19 cellular contexts compared by ENCODE assay signal in the genomic region with DNA sequence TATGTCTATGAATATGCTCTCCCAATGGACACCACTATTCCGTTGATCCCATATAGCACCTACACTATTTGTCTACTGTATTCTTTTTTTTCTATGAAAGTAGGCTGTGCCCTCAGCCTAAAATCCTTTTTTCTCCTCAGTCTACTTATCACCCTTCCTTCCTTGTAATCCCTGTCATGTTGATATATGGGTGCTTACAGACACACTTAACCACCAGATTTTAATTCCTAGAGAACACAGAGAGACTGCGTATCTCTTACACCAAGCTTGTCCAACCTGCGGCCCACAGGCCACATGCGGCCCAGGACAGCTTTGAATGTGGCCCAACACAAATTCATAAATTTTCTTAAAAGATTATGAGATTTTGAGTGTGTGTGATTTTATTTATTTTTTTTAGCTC.
"Had no signal": no experiment of that assay in that cellular context is flagged by ENCODE, and none has a peak within 500 bp of the region (broad histone marks: within the 10 kb centered on the region; RNA-seq: fewer than 3 reads in every experiment).

No MANE protein-coding gene starts in this region.

- DNase-seq: dorsolateral prefrontal cortex; effector CD8-positive, alpha-beta T cell; foreskin fibroblast; glutamatergic neuron; islet precursor cell; mammary epithelial cell; mucosa of descending colon; nucleus accumbens; ovary; small intestine; stimulated activated CD4-positive, alpha-beta T cell treated with anti-CD3 and anti-CD28 coated beads, Interleukin-2, amount 100 ng/mL, for 48 hours; stimulated activated naive CD4-positive, alpha-beta T cell treated with Interleukin-2 at 50 U/mL for 16 hours; trophoblast cell had no signal

- H2AFZ ChIP-seq: neural progenitor cell had no signal

- ATAC-seq: gastroesophageal sphincter; left lobe of liver; mucosa of descending colon; natural killer cell treated with Interleukin-12 subunit alpha and Interleukin-12 subunit beta and Interleukin-15 and Interleukin-18, amount 100 ng/mL, for 72 hours had no signal

- H3K27me3 ChIP-seq: dorsolateral prefrontal cortex, gastroesophageal sphincter, neural progenitor cell, ovary, right atrium auricular region had no signal

- H3K27ac ChIP-seq: dorsolateral prefrontal cortex, gastroesophageal sphincter, neural progenitor cell, ovary, right atrium auricular region had no signal

- H3K9me3 ChIP-seq: gastroesophageal sphincter, mucosa of descending colon, ovary, right atrium auricular region had no signal

- H3K36me3 ChIP-seq: neural progenitor cell, ovary had no signal

- H3K4me1 ChIP-seq: neural progenitor cell had no signal

- H3K9ac ChIP-seq: neural progenitor cell had no signal

- H3K4me3 ChIP-seq: coronary artery, dorsolateral prefrontal cortex, gastroesophageal sphincter, mucosa of descending colon, neural progenitor cell, ovary, right atrium auricular region had no signal

- H3K4me2 ChIP-seq: neural progenitor cell had no signal
